In genomic region chr9:74950456-74950855, GRCh38 we compare ENCODE assay signal across 21 cellular contexts. TPM values are rescaled to one million over a fixed set of nuclear protein-coding genes. Genes with fewer than 3 reads are reported as not detected.
DNase-seq lines count a peak whose midpoint lies in the region; ATAC-seq and TF ChIP-seq lines count a peak whose summit lies in the region.
"Had no signal": no experiment of that assay in that cellular context is flagged by ENCODE, and none has a peak within 500 bp of the region (broad histone marks: within the 10 kb centered on the region; RNA-seq: fewer than 3 reads in every experiment).

No MANE protein-coding gene starts in this region.

- CTCF ChIA-PET in activated CD4-positive, alpha-beta T cell treated with anti-CD3 and anti-CD28 coated beads for 36 hours (lab: Charles Lee) = interaction anchor here (0.7 to 3.1 kb wide), 6 partner anchors 18 to 177 kb away, joined by 3 to 11 read pairs (median 6); partner anchors contain the start of gene CARNMT1
- CTCF ChIA-PET in CD8-positive, alpha-beta memory T cell (lab: Charles Lee) = interaction anchor here (1.2 to 3.4 kb wide), 3 partner anchors 51 to 177 kb away, joined by 3 to 12 read pairs (median 7); no protein-coding TSS in a partner anchor

- peak overlapping the region; percentile 21 for H3K4me3 Mint-ChIP-seq in activated CD4-positive, alpha-beta T cell treated with anti-CD3 and anti-CD28 coated beads for 36 hours
- H3K4me3 Mint-ChIP-seq in CD8-positive, alpha-beta memory T cell = peak overlapping the region in 4 of 7 donors; percentile 6 to 92 (median 34)
- peak overlapping the region; percentile 50 to 63 (median 61) for H3K4me3 Mint-ChIP-seq in nephron

- H3K9me2 ChIP-seq in SU-DHL-6 (replicated peaks; ENCODE audit: insufficient read depth, low read length) = no peaks in the 10 kb centered on the region

- H3K27ac ChIP-seq in CD8-positive, alpha-beta memory T cell (ENCODE audit: low read depth, low read length) = no peak overlapping the region
- H3K27ac ChIP-seq in SU-DHL-6 (ENCODE audit: low read depth, low read length) = no peak overlapping the region
- H3K27ac ChIP-seq: neutrophil, upper lobe of left lung had no signal

- no peak overlapping the region for H3K4me3 ChIP-seq in CD8-positive, alpha-beta memory T cell (ENCODE audit: low read length)
- H3K4me3 ChIP-seq in SU-DHL-6 (ENCODE audit: insufficient read depth, low read length, poor library complexity, severe bottlenecking) = no peak overlapping the region
- H3K4me3 ChIP-seq: upper lobe of left lung had no signal

- H2AFZ ChIP-seq in SU-DHL-6 (ENCODE audit: low read depth, low read length, severe bottlenecking) = no peak overlapping the region

- H4K20me1 ChIP-seq in SU-DHL-6 (ENCODE audit: low read depth, low read length) = peaks cover 4% of the 10 kb centered on the region; the same call in 1 of the 2 replicates

- POLR2A ChIA-PET in activated CD4-positive, alpha-beta T cell treated with anti-CD3 and anti-CD28 coated beads for 36 hours (lab: Charles Lee) = interaction anchor here (0.6 to 0.7 kb wide), 2 partner anchors 20 to 78 kb away, joined by 3 to 8 read pairs; no protein-coding TSS in a partner anchor
- POLR2A ChIA-PET in CD8-positive, alpha-beta memory T cell (lab: Charles Lee) = interaction anchor here (3.3 kb wide), 1 partner anchor 137 kb away, joined by 23 read pairs; the partner anchor contains the start of genes NMRK1 and OSTF1

- H3K27me3 ChIP-seq in CD8-positive, alpha-beta memory T cell (ENCODE audit: insufficient read depth, low read length, poor library complexity, severe bottlenecking) = no peaks in the 10 kb centered on the region
- no peaks in the 10 kb centered on the region for H3K27me3 ChIP-seq in SU-DHL-6 (ENCODE audit: low read length)
- H3K27me3 ChIP-seq: neutrophil, right atrium auricular region, upper lobe of left lung had no signal

- H3K9ac ChIP-seq in SU-DHL-6 (ENCODE audit: low read length) = no peak overlapping the region

- H3K27me3 Mint-ChIP-seq in activated CD4-positive, alpha-beta T cell treated with anti-CD3 and anti-CD28 coated beads for 36 hours = no peaks in the 10 kb centered on the region
- peaks cover 0 to 3% of the 10 kb centered on the region in 2 donors for H3K27me3 Mint-ChIP-seq in CD8-positive, alpha-beta memory T cell
- H3K27me3 Mint-ChIP-seq in nephron (ENCODE audit: low read depth) = peaks cover 5% of the 10 kb centered on the region
- H3K27me3 Mint-ChIP-seq: activated CD4-positive, alpha-beta T cell treated with anti-CD3 and anti-CD28 coated beads, Interleukin-2, amount 10 ng/mL, durations not matched to agents 7 days and 5 days; effector memory CD8-positive, alpha-beta T cell had no signal

- intact Hi-C loops in activated CD4-positive, alpha-beta T cell treated with anti-CD3 and anti-CD28 coated beads for 36 hours (cut with DNase I, micrococcal nuclease) = loop anchor here in 1 of 2 experiments (5.0 to 10.0 kb wide), 4 partner anchors 197 to 1816 kb away; partner anchors contain the start of gene RFK

- peaks cover 6% of the 10 kb centered on the region for H3K4me1 ChIP-seq in CD8-positive, alpha-beta memory T cell (ENCODE audit: insufficient read depth, low read length)

- peaks cover 30% of the 10 kb centered on the region for H3K4me1 Mint-ChIP-seq in activated CD4-positive, alpha-beta T cell treated with anti-CD3 and anti-CD28 coated beads for 36 hours
- peaks cover 18 to 27% (median 24%) of the 10 kb centered on the region in 3 donors for H3K4me1 Mint-ChIP-seq in CD8-positive, alpha-beta memory T cell
- peaks cover 20% of the 10 kb centered on the region for H3K4me1 Mint-ChIP-seq in nephron

- no peaks in the 10 kb centered on the region for H3K9me3 ChIP-seq in CD8-positive, alpha-beta memory T cell (ENCODE audit: low read length)
- no peaks in the 10 kb centered on the region for H3K9me3 ChIP-seq in SU-DHL-6 (ENCODE audit: insufficient read depth, low read length)
- H3K9me3 ChIP-seq: neutrophil, right atrium auricular region, upper lobe of left lung had no signal

- peaks cover 31% of the 10 kb centered on the region for H3K36me3 Mint-ChIP-seq in activated CD4-positive, alpha-beta T cell treated with anti-CD3 and anti-CD28 coated beads for 36 hours (ENCODE audit: low read depth)
- peaks cover 0 to 11% (median 3%) of the 10 kb centered on the region in 3 donors for H3K36me3 Mint-ChIP-seq in CD8-positive, alpha-beta memory T cell
- H3K36me3 Mint-ChIP-seq in nephron (ENCODE audit: low read depth) = peaks cover 3% of the 10 kb centered on the region

- DNase-seq in activated CD4-positive, alpha-beta T cell treated with anti-CD3 and anti-CD28 coated beads for 36 hours = no peak
- DNase-seq in activated CD4-positive, alpha-beta T cell treated with anti-CD3 and anti-CD28 coated beads for 1 hour = no peak
- no peak for DNase-seq in CD8-positive, alpha-beta memory T cell
- no peak for DNase-seq in T-helper 9 cell
- no peak for DNase-seq in activated effector memory CD4-positive, alpha-beta T cell treated with Interleukin-2 at 50 U/mL for 16 hours
- DNase-seq: activated CD4-positive, alpha-beta T cell treated with anti-CD3 and anti-CD28 coated beads, Interleukin-2, amount 10 ng/mL, durations not matched to agents 7 days and 5 days; activated T-cell treated with anti-CD3 and anti-CD28 coated beads, Interleukin-2, amount 50 U/mL, for 48 hours; effector memory CD8-positive, alpha-beta T cell; left cardiac atrium; NCI-H187; NCI-H446; SIG-M5; stimulated activated CD4-positive, alpha-beta T cell treated with anti-CD3 and anti-CD28 coated beads, Interleukin-15, amount 100 ng/mL, for 24 hours; stimulated activated naive CD4-positive, alpha-beta T cell; upper lobe of left lung had no signal

- no peak for ATAC-seq in activated CD4-positive, alpha-beta T cell treated with anti-CD3 and anti-CD28 coated beads for 36 hours
- ATAC-seq in HG03108 (IDR thresholded peaks at IDR 0.05; ENCODE audit: unreplicated experiment) = no peak
- ATAC-seq: effector memory CD8-positive, alpha-beta T cell; left cardiac atrium had no signal

- no peaks in the 10 kb centered on the region for H3K9me3 Mint-ChIP-seq in activated CD4-positive, alpha-beta T cell treated with anti-CD3 and anti-CD28 coated beads for 36 hours (ENCODE audit: low read depth)
- H3K9me3 Mint-ChIP-seq in CD8-positive, alpha-beta memory T cell = no peaks in the 10 kb centered on the region
- no peaks in the 10 kb centered on the region for H3K9me3 Mint-ChIP-seq in nephron
- H3K9me3 Mint-ChIP-seq: activated CD4-positive, alpha-beta T cell treated with anti-CD3 and anti-CD28 coated beads, Interleukin-2, amount 10 ng/mL, durations not matched to agents 7 days and 5 days; effector memory CD8-positive, alpha-beta T cell; mesothelial cell of epicardium had no signal

- TF ChIP-seq CTCF in SU-DHL-6 (IDR thresholded peaks at IDR 0.05; ENCODE audit: insufficient read depth, low read length, poor library complexity, severe bottlenecking) (no peak), nephron (IDR thresholded peaks at IDR 0.05; ENCODE audit: unreplicated experiment in 3 of 3) (no peak)

- H3K79me2 ChIP-seq in SU-DHL-6 (ENCODE audit: insufficient read depth, low read length) = peaks cover 41% of the 10 kb centered on the region

- peaks cover 50% of the 10 kb centered on the region; the same call in 1 of the 2 replicates for H3F3A ChIP-seq in SU-DHL-6 (ENCODE audit: insufficient read depth)

- H3K4me2 ChIP-seq in SU-DHL-6 (ENCODE audit: low read depth, low read length, poor library complexity, severe bottlenecking) = peak overlapping the region; percentile 83

- no peak overlapping the region for H3K27ac Mint-ChIP-seq in activated CD4-positive, alpha-beta T cell treated with anti-CD3 and anti-CD28 coated beads for 36 hours
- peak overlapping the region in 1 of 8 donors; percentile 77 for H3K27ac Mint-ChIP-seq in CD8-positive, alpha-beta memory T cell
- no peak overlapping the region for H3K27ac Mint-ChIP-seq in nephron
- H3K27ac Mint-ChIP-seq: mesothelial cell of epicardium had no signal

- no peaks in the 10 kb centered on the region for H3K36me3 ChIP-seq in CD8-positive, alpha-beta memory T cell (ENCODE audit: insufficient read depth, low read length)
- peaks cover 19% of the 10 kb centered on the region; the same call in 1 of the 2 replicates for H3K36me3 ChIP-seq in SU-DHL-6 (ENCODE audit: low read length)
- H3K36me3 ChIP-seq: neutrophil, right atrium auricular region, upper lobe of left lung had no signal

RNA-seq across cellular contexts. Expression of gene C9orf40, which starts 2.3 kb away (rescaled TPM):
- 10 to 100 TPM; 14.0 to 19.7 TPM for total RNA-seq in activated CD4-positive, alpha-beta T cell treated with anti-CD3 and anti-CD28 coated beads for 36 hours
- total RNA-seq in CD8-positive, alpha-beta memory T cell = 10 to 100 TPM; 21.4 to 22.0 TPM
- 4.0 TPM for polyA plus RNA-seq in CD8-positive, alpha-beta memory T cell
